In genomic region chr1:245298781-245299180, GRCh38 we compare ENCODE assay signal across 13 cellular contexts.
DNase-seq lines count a peak whose midpoint lies in the region; ATAC-seq and TF ChIP-seq lines count a peak whose summit lies in the region.
"Had no signal": no experiment of that assay in that cellular context is flagged by ENCODE, and none has a peak within 500 bp of the region (broad histone marks: within the 10 kb centered on the region; RNA-seq: fewer than 3 reads in every experiment).

No MANE protein-coding gene starts in this region.

- peak; percentile 32 for ATAC-seq in mucosa of descending colon

- no peaks in the 10 kb centered on the region for H3K36me3 ChIP-seq in mucosa of descending colon (ENCODE audit: low read depth)
- H3K36me3 ChIP-seq: Peyer's patch, tibial nerve had no signal

- intact Hi-C loops in mucosa of descending colon (cut with DNase I, micrococcal nuclease) = no loop called here

- no peaks in the 10 kb centered on the region for H3K9me3 ChIP-seq in mucosa of descending colon
- H3K9me3 ChIP-seq: Peyer's patch, tibial nerve had no signal

- TF ChIP-seq CTCF in AG09319 (IDR thresholded peaks at IDR 0.05; ENCODE audit: low read depth, low read length) (no peak), mucosa of descending colon (IDR thresholded peaks at IDR 0.05) (no peak)

- no peaks in the 10 kb centered on the region for H3K4me1 ChIP-seq in mucosa of descending colon (ENCODE audit: low read depth)
- H3K4me1 ChIP-seq: Peyer's patch had no signal

- DNase-seq in AG09319 (ENCODE audit: extremely low read depth, low read depth) = peak; percentile 60
- peak; percentile 81 for DNase-seq in NCI-H1092 (lab: John Stamatoyannopoulos, UW)
- DNase-seq in cerebellum (ENCODE audit: low spot score) = peak; percentile 50
- no peak for DNase-seq in mucosa of descending colon
- no peak for DNase-seq in NCI-H345 treated with DMSO at 0.1 percent for 48 hours (lab: John Stamatoyannopoulos, UW; ENCODE audit: unreplicated experiment)
- no peak for DNase-seq in activated CD8-positive, alpha-beta memory T cell treated with anti-CD3 and anti-CD28 coated beads, Interleukin-2, amount 50 U/mL, for 4 hours
- no peak for DNase-seq in H4 (ENCODE audit: low spot score)
- no peak for DNase-seq in amniotic stem cell (lab: John Stamatoyannopoulos, UW)
- DNase-seq: activated T-cell treated with anti-CD3 and anti-CD28 coated beads, Interleukin-2, amount 50 U/mL, for 1 hour; IMR-90; NCI-H2081 treated with DMSO at 0.1 percent for 48 hours; Peyer's patch had no signal

- no peak overlapping the region for H3K4me3 ChIP-seq in mucosa of descending colon
- H3K4me3 ChIP-seq: Peyer's patch, tibial nerve had no signal

Comparison
In these comparisons a context has a peak if more than half of its experiments do, and no peak if none do; other contexts are left out.
1. DNase-seq: peak in AG09319 (single experiment), NCI-H1092 (single experiment) and cerebellum (single experiment); none in mucosa of descending colon (0 of 3), NCI-H345 treated with DMSO at 0.1 percent for 48 hours (single experiment), activated CD8-positive, alpha-beta memory T cell treated with anti-CD3 and anti-CD28 coated beads, Interleukin-2, amount 50 U/mL, for 4 hours (single experiment), H4 (single experiment) and amniotic stem cell (single experiment).